Comparison of ENCODE assay signal across 18 cellular contexts in the genomic region with DNA sequence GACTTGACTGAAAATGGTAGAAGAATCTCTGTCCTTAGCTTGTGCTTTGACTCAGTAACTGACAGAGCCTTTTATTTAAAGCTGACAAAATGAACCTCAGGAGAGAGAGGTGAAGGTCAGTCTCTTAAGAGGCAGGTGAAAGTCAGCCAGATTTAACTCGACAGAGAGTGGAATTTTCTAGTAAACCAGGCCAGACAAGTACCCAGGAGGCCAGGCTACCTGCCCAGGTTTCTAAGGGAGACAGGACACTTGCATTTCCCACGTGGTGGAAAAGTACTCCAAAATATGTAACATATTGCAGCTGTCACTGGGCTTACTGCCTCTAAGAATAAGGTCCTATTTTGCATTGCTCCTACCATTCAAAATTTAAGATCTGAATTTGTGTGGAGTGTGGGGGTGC.
DNase-seq lines count a peak whose midpoint lies in the region; ATAC-seq and TF ChIP-seq lines count a peak whose summit lies in the region.
"Had no signal": no experiment of that assay in that cellular context is flagged by ENCODE, and none has a peak within 500 bp of the region (broad histone marks: within the 10 kb centered on the region; RNA-seq: fewer than 3 reads in every experiment).

No MANE protein-coding gene starts in this region.

- DNase-seq in COLO668 (lab: John Stamatoyannopoulos, UW; ENCODE audit: unreplicated experiment) (peak; percentile 29), G401 (ENCODE audit: low spot score) (peak; percentile 17), colonic mucosa (peak; percentile 40), mucosa of descending colon (peak in 1 of 3 donors; percentile 35), OCI-LY7 (ENCODE audit: low spot score) (no peak), NCI-H774 (lab: John Stamatoyannopoulos, UW) (no peak), glutamatergic neuron (no peak)
- DNase-seq in activated T-helper 1 cell treated with anti-CD3 and anti-CD28 coated beads, Interleukin-12 subunit alpha, Interleukin-12 subunit beta, Interleukin-2, Interleukin-4 antibody, amounts not matched to agents 30 ng/mL and 10 ng/mL and 1 ng/mL, durations not matched to agents 14 hours and 24 hours and 36 hours (ENCODE audit: low spot score) = no peak
- DNase-seq: activated CD4-positive, alpha-beta T cell treated with anti-CD3 and anti-CD28 coated beads for 36 hours; activated naive CD8-positive, alpha-beta T cell treated with anti-CD3 and anti-CD28 coated beads, Interleukin-2, amount 10 ng/mL, durations not matched to agents 7 days and 5 days; hippocampal formation; NCI-H1048 had no signal

- no peaks in the 10 kb centered on the region for H3K9me2 ChIP-seq in OCI-LY7 (ENCODE audit: insufficient read depth, low read length)

- TF ChIP-seq CTCF in colonic mucosa (IDR thresholded peaks at IDR 0.05) (no peak), mucosa of descending colon (IDR thresholded peaks at IDR 0.05) (no peak), OCI-LY7 (conservative IDR thresholded peaks at IDR 0.05; ENCODE audit: low read length) (no peak), glutamatergic neuron (IDR thresholded peaks at IDR 0.05; ENCODE audit: partially characterized antibody, unreplicated experiment) (no peak)

- H3K4me1 ChIP-seq in colonic mucosa (no peaks in the 10 kb centered on the region), mucosa of descending colon (ENCODE audit: low read depth) (peaks cover 27% of the 10 kb centered on the region), OCI-LY7 (ENCODE audit: insufficient read depth, low read length, poor library complexity, severe bottlenecking) (no peaks in the 10 kb centered on the region)

- H3K4me3 Mint-ChIP-seq in activated T-helper 1 cell treated with anti-CD3 and anti-CD28 coated beads, Interleukin-12 subunit alpha, Interleukin-12 subunit beta, Interleukin-2, Interleukin-4 antibody, amounts not matched to agents 30 ng/mL and 10 ng/mL and 1 ng/mL, durations not matched to agents 14 hours and 24 hours and 36 hours = no peak overlapping the region
- no peak overlapping the region for H3K4me3 Mint-ChIP-seq in glutamatergic neuron (ENCODE audit: unreplicated experiment)
- H3K4me3 Mint-ChIP-seq: activated CD4-positive, alpha-beta T cell treated with anti-CD3 and anti-CD28 coated beads for 36 hours; activated naive CD8-positive, alpha-beta T cell treated with anti-CD3 and anti-CD28 coated beads, Interleukin-2, amount 10 ng/mL, durations not matched to agents 7 days and 5 days; dendritic cell treated with granulocyte-macrophage colony-stimulating factor and Interleukin-4, amounts not matched to agents 40 ng/mL and 50 ng/mL, for 4 days; GM23338; stimulated activated memory B cell treated with anti-CD40 and anti-IgM and Interleukin-4, amounts not matched to agents 10 μg/mL and 1 μg/mL and 100 μg/mL, for 72 hours had no signal

- H3K9me3 Mint-ChIP-seq in activated T-helper 1 cell treated with anti-CD3 and anti-CD28 coated beads, Interleukin-12 subunit alpha, Interleukin-12 subunit beta, Interleukin-2, Interleukin-4 antibody, amounts not matched to agents 30 ng/mL and 10 ng/mL and 1 ng/mL, durations not matched to agents 14 hours and 24 hours and 36 hours = no peaks in the 10 kb centered on the region
- H3K9me3 Mint-ChIP-seq in glutamatergic neuron (ENCODE audit: unreplicated experiment) = no peaks in the 10 kb centered on the region
- H3K9me3 Mint-ChIP-seq: activated naive CD8-positive, alpha-beta T cell treated with anti-CD3 and anti-CD28 coated beads, Interleukin-2, amount 10 ng/mL, durations not matched to agents 7 days and 5 days; dendritic cell treated with granulocyte-macrophage colony-stimulating factor and Interleukin-4, amounts not matched to agents 40 ng/mL and 50 ng/mL, for 4 days; GM23338; stimulated activated memory B cell treated with anti-CD40 and anti-IgM and Interleukin-4, amounts not matched to agents 10 μg/mL and 1 μg/mL and 100 μg/mL, for 72 hours had no signal

- no peak overlapping the region for H3K27ac Mint-ChIP-seq in activated T-helper 1 cell treated with anti-CD3 and anti-CD28 coated beads, Interleukin-12 subunit alpha, Interleukin-12 subunit beta, Interleukin-2, Interleukin-4 antibody, amounts not matched to agents 30 ng/mL and 10 ng/mL and 1 ng/mL, durations not matched to agents 14 hours and 24 hours and 36 hours
- H3K27ac Mint-ChIP-seq in glutamatergic neuron (ENCODE audit: unreplicated experiment) = no peak overlapping the region
- H3K27ac Mint-ChIP-seq: activated CD4-positive, alpha-beta T cell treated with anti-CD3 and anti-CD28 coated beads for 36 hours; activated naive CD8-positive, alpha-beta T cell treated with anti-CD3 and anti-CD28 coated beads, Interleukin-2, amount 10 ng/mL, durations not matched to agents 7 days and 5 days; dendritic cell treated with granulocyte-macrophage colony-stimulating factor and Interleukin-4, amounts not matched to agents 40 ng/mL and 50 ng/mL, for 4 days; GM23338; stimulated activated memory B cell treated with anti-CD40 and anti-IgM and Interleukin-4, amounts not matched to agents 10 μg/mL and 1 μg/mL and 100 μg/mL, for 72 hours had no signal

- POLR2A ChIA-PET in OCI-LY7 (lab: Charles Lee) = interaction anchor here (0.6 to 0.7 kb wide), 2 partner anchors 82 to 227 kb away, joined by 3 read pairs; no protein-coding TSS in a partner anchor

- H3K79me2 ChIP-seq in OCI-LY7 (ENCODE audit: insufficient read depth, low read depth, low read length) = no peaks in the 10 kb centered on the region

- no peaks in the 10 kb centered on the region for H3K36me3 Mint-ChIP-seq in activated T-helper 1 cell treated with anti-CD3 and anti-CD28 coated beads, Interleukin-12 subunit alpha, Interleukin-12 subunit beta, Interleukin-2, Interleukin-4 antibody, amounts not matched to agents 30 ng/mL and 10 ng/mL and 1 ng/mL, durations not matched to agents 14 hours and 24 hours and 36 hours (ENCODE audit: low read depth)
- H3K36me3 Mint-ChIP-seq in glutamatergic neuron (ENCODE audit: unreplicated experiment) = no peaks in the 10 kb centered on the region
- H3K36me3 Mint-ChIP-seq: activated naive CD8-positive, alpha-beta T cell treated with anti-CD3 and anti-CD28 coated beads, Interleukin-2, amount 10 ng/mL, durations not matched to agents 7 days and 5 days; stimulated activated memory B cell treated with anti-CD40 and anti-IgM and Interleukin-4, amounts not matched to agents 10 μg/mL and 1 μg/mL and 100 μg/mL, for 72 hours had no signal

- H3K36me3 ChIP-seq in colonic mucosa = no peaks in the 10 kb centered on the region
- no peaks in the 10 kb centered on the region for H3K36me3 ChIP-seq in mucosa of descending colon (ENCODE audit: low read depth)
- no peaks in the 10 kb centered on the region for H3K36me3 ChIP-seq in OCI-LY7 (ENCODE audit: insufficient read depth, low read length)
- H3K36me3 ChIP-seq: brain microvascular endothelial cell, neutrophil, tibial nerve had no signal

- BruUV-seq in OCI-LY7 (replicated peaks; lab: Mats Ljungman, UMichigan) = no TSS peak

- no peak overlapping the region for H3K4me3 ChIP-seq in colonic mucosa
- no peak overlapping the region for H3K4me3 ChIP-seq in mucosa of descending colon
- no peak overlapping the region for H3K4me3 ChIP-seq in OCI-LY7 (ENCODE audit: low read depth, low read length, poor library complexity, severe bottlenecking)
- H3K4me3 ChIP-seq: GM23338, tibial nerve had no signal

- H4K20me1 ChIP-seq in OCI-LY7 (ENCODE audit: insufficient read depth, low read length) = no peaks in the 10 kb centered on the region

- peak; percentile 48 for ATAC-seq in mucosa of descending colon
- ATAC-seq: activated CD4-positive, alpha-beta T cell treated with anti-CD3 and anti-CD28 coated beads for 36 hours; GM23338; stimulated activated memory B cell treated with anti-CD40 and anti-IgM and Interleukin-4, amounts not matched to agents 10 μg/mL and 1 μg/mL and 100 μg/mL, for 72 hours had no signal

- no peak overlapping the region for H3K4me2 ChIP-seq in OCI-LY7 (ENCODE audit: low read length)
- H3K4me2 ChIP-seq: GM23338 had no signal

- CTCF ChIA-PET in OCI-LY7 (lab: Charles Lee; ENCODE audit: unreplicated experiment) = no interaction called here

- peaks cover 4% of the 10 kb centered on the region for H3K27me3 Mint-ChIP-seq in activated T-helper 1 cell treated with anti-CD3 and anti-CD28 coated beads, Interleukin-12 subunit alpha, Interleukin-12 subunit beta, Interleukin-2, Interleukin-4 antibody, amounts not matched to agents 30 ng/mL and 10 ng/mL and 1 ng/mL, durations not matched to agents 14 hours and 24 hours and 36 hours (ENCODE audit: insufficient read depth)
- no peaks in the 10 kb centered on the region for H3K27me3 Mint-ChIP-seq in glutamatergic neuron (ENCODE audit: unreplicated experiment)
- H3K27me3 Mint-ChIP-seq: activated CD4-positive, alpha-beta T cell treated with anti-CD3 and anti-CD28 coated beads for 36 hours; dendritic cell treated with granulocyte-macrophage colony-stimulating factor and Interleukin-4, amounts not matched to agents 40 ng/mL and 50 ng/mL, for 4 days had no signal

- H3K9ac ChIP-seq in colonic mucosa (ENCODE audit: low read depth in 2 of 2, low read length in 2 of 2) = peak overlapping the region in 1 of 2 donors; percentile 42

- no peak overlapping the region for H2AFZ ChIP-seq in OCI-LY7 (ENCODE audit: low read length)
- H2AFZ ChIP-seq: GM23338 had no signal

- intact Hi-C loops in colonic mucosa (cut with DNase I) = no loop called here
- intact Hi-C loops in mucosa of descending colon (cut with DNase I, micrococcal nuclease) = no loop called here
- intact Hi-C loops in OCI-LY7 (cut with micrococcal nuclease; ENCODE audit: unreplicated experiment) = loop anchor here (10.0 kb wide), 1 partner anchor 198 kb away; no protein-coding TSS in a partner anchor
- intact Hi-C loops in activated T-helper 1 cell treated with anti-CD3 and anti-CD28 coated beads, Interleukin-12 subunit alpha, Interleukin-12 subunit beta, Interleukin-2, Interleukin-4 antibody, amounts not matched to agents 30 ng/mL and 10 ng/mL and 1 ng/mL, durations not matched to agents 14 hours and 24 hours and 36 hours (cut with micrococcal nuclease) = no loop called here

- no peak overlapping the region for H3K27ac ChIP-seq in colonic mucosa
- H3K27ac ChIP-seq in OCI-LY7 (ENCODE audit: low read depth, low read length, poor library complexity, severe bottlenecking) = no peak overlapping the region
- H3K27ac ChIP-seq: brain microvascular endothelial cell, neutrophil, tibial nerve had no signal

- in situ Hi-C loops in G401 (cut with HindIII; ENCODE audit: low sequenced_read_pairs) = no loop called here

- H3K4me1 Mint-ChIP-seq in activated T-helper 1 cell treated with anti-CD3 and anti-CD28 coated beads, Interleukin-12 subunit alpha, Interleukin-12 subunit beta, Interleukin-2, Interleukin-4 antibody, amounts not matched to agents 30 ng/mL and 10 ng/mL and 1 ng/mL, durations not matched to agents 14 hours and 24 hours and 36 hours (ENCODE audit: low read depth) = no peaks in the 10 kb centered on the region
- peaks cover 22% of the 10 kb centered on the region for H3K4me1 Mint-ChIP-seq in glutamatergic neuron (ENCODE audit: low read depth, unreplicated experiment)
- H3K4me1 Mint-ChIP-seq: activated naive CD8-positive, alpha-beta T cell treated with anti-CD3 and anti-CD28 coated beads, Interleukin-2, amount 10 ng/mL, durations not matched to agents 7 days and 5 days; stimulated activated memory B cell treated with anti-CD40 and anti-IgM and Interleukin-4, amounts not matched to agents 10 μg/mL and 1 μg/mL and 100 μg/mL, for 72 hours had no signal

- no peaks in the 10 kb centered on the region for H3K27me3 ChIP-seq in colonic mucosa
- H3K27me3 ChIP-seq: brain microvascular endothelial cell, neutrophil, tibial nerve had no signal

- H3K9me3 ChIP-seq in colonic mucosa = no peaks in the 10 kb centered on the region
- H3K9me3 ChIP-seq in mucosa of descending colon = no peaks in the 10 kb centered on the region
- no peaks in the 10 kb centered on the region for H3K9me3 ChIP-seq in OCI-LY7 (ENCODE audit: low read length)
- H3K9me3 ChIP-seq: neutrophil, tibial nerve had no signal

Comparison
In these comparisons a context has a peak if more than half of its experiments do, and no peak if none do; other contexts are left out.
1. DNase-seq: peak in COLO668 (single experiment), G401 (single experiment) and colonic mucosa (single experiment); none in OCI-LY7 (single experiment), NCI-H774 (single experiment), activated T-helper 1 cell treated with anti-CD3 and anti-CD28 coated beads, Interleukin-12 subunit alpha, Interleukin-12 subunit beta, Interleukin-2, Interleukin-4 antibody, amounts not matched to agents 30 ng/mL and 10 ng/mL and 1 ng/mL, durations not matched to agents 14 hours and 24 hours and 36 hours (single experiment) and glutamatergic neuron (single experiment).